ENCODE assay signal across 1 cellular context in the genomic region with DNA sequence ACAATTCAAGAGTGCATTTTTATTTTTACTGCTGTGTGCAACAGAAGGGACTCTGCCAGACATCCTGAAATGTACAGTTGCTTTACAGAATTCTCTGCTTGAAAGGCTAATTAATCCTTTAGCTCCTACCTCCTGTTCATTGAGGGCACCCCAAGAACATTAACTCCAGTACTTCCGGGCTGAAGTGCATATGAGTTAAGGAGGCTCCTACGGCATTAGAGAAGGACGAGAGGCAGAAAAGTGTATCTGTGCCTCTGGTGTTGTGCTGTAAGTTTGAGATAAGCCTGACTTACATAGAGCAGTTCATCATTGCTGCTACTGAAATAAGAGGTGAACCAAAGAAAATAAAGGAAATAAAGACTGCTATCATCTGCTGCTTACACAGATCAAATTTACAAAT.
TF ChIP-seq lines count a peak whose summit lies in the region.

No MANE protein-coding gene starts in this region.

TF ChIP-seq in K562, 482 proteins besides CTCF, POLR2A, EP300 and RAD21 (continued from another document and continues in another):
- no peak for TF ChIP-seq ZNF280A (IDR thresholded peaks at IDR 0.05; ENCODE audit: low read depth, partially characterized antibody)
- TF ChIP-seq ETV6 (IDR thresholded peaks at IDR 0.05; ENCODE audit: borderline replicate concordance in 1 of 2, low read depth in 2 of 2, low read length in 1 of 2), result no peak
- no peak for TF ChIP-seq ETV6 (CRISPR knock-in tag; IDR thresholded peaks at IDR 0.05; ENCODE audit: borderline replicate concordance)
- TF ChIP-seq HNRNPH1 (optimal IDR thresholded peaks at IDR 0.05; ENCODE audit: low read depth, low read length), result no peak
- TF ChIP-seq, protein P1, sequence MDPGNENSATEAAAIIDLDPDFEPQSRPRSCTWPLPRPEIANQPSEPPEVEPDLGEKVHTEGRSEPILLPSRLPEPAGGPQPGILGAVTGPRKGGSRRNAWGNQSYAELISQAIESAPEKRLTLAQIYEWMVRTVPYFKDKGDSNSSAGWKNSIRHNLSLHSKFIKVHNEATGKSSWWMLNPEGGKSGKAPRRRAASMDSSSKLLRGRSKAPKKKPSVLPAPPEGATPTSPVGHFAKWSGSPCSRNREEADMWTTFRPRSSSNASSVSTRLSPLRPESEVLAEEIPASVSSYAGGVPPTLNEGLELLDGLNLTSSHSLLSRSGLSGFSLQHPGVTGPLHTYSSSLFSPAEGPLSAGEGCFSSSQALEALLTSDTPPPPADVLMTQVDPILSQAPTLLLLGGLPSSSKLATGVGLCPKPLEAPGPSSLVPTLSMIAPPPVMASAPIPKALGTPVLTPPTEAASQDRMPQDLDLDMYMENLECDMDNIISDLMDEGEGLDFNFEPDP (CRISPR knock-in tag; IDR thresholded peaks at IDR 0.05), result no peak
- no peak for TF ChIP-seq SNRNP70 (optimal IDR thresholded peaks at IDR 0.05; ENCODE audit: low read depth, low read length)
- no peak for TF ChIP-seq ZBED1 (IDR thresholded peaks at IDR 0.05)
- 0 out of 2 replicates have a peak, but pooled peaks have one; percentile 32 for TF ChIP-seq ZNF766 (CRISPR knock-in tag; conservative IDR thresholded peaks at IDR 0.05)
- TF ChIP-seq ZNF75A (CRISPR knock-in tag; IDR thresholded peaks at IDR 0.05), result no peak
- TF ChIP-seq MTA1 (IDR thresholded peaks at IDR 0.05; ENCODE audit: borderline replicate concordance), result no peak
- no peak for TF ChIP-seq ASH1L (IDR thresholded peaks at IDR 0.05; ENCODE audit: borderline replicate concordance, low read depth, partially characterized antibody)
- no peak for TF ChIP-seq KAT8 (IDR thresholded peaks at IDR 0.05; ENCODE audit: low read depth)
- TF ChIP-seq TEAD4 (IDR thresholded peaks at IDR 0.05; ENCODE audit: low read length), result peak; percentile 78
- TF ChIP-seq TEAD4 (CRISPR knock-in tag; IDR thresholded peaks at IDR 0.05; ENCODE audit: borderline replicate concordance), result no peak
- TF ChIP-seq STAT5B (CRISPR knock-in tag; IDR thresholded peaks at IDR 0.05), result no peak
- TF ChIP-seq, protein P2, sequence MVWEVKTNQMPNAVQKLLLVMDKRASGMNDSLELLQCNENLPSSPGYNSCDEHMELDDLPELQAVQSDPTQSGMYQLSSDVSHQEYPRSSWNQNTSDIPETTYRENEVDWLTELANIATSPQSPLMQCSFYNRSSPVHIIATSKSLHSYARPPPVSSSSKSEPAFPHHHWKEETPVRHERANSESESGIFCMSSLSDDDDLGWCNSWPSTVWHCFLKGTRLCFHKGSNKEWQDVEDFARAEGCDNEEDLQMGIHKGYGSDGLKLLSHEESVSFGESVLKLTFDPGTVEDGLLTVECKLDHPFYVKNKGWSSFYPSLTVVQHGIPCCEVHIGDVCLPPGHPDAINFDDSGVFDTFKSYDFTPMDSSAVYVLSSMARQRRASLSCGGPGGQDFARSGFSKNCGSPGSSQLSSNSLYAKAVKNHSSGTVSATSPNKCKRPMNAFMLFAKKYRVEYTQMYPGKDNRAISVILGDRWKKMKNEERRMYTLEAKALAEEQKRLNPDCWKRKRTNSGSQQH (CRISPR knock-in tag; IDR thresholded peaks at IDR 0.05), result no peak
- TF ChIP-seq SNAPC5 (CRISPR knock-in tag; IDR thresholded peaks at IDR 0.05), result no peak
- TF ChIP-seq ZBTB33 (CRISPR knock-in tag; IDR thresholded peaks at IDR 0.05), result no peak
- no peak for TF ChIP-seq ZBTB8A (IDR thresholded peaks at IDR 0.05; ENCODE audit: partially characterized antibody)
- no peak for TF ChIP-seq ZNF644 (tag; IDR thresholded peaks at IDR 0.05; ENCODE audit: low read depth)
- TF ChIP-seq XRCC5 (IDR thresholded peaks at IDR 0.05; ENCODE audit: low read depth, low read length), result no peak
- TF ChIP-seq CBX5 (IDR thresholded peaks at IDR 0.05; ENCODE audit: borderline replicate concordance, low read depth), result no peak
- TF ChIP-seq, protein P3, sequence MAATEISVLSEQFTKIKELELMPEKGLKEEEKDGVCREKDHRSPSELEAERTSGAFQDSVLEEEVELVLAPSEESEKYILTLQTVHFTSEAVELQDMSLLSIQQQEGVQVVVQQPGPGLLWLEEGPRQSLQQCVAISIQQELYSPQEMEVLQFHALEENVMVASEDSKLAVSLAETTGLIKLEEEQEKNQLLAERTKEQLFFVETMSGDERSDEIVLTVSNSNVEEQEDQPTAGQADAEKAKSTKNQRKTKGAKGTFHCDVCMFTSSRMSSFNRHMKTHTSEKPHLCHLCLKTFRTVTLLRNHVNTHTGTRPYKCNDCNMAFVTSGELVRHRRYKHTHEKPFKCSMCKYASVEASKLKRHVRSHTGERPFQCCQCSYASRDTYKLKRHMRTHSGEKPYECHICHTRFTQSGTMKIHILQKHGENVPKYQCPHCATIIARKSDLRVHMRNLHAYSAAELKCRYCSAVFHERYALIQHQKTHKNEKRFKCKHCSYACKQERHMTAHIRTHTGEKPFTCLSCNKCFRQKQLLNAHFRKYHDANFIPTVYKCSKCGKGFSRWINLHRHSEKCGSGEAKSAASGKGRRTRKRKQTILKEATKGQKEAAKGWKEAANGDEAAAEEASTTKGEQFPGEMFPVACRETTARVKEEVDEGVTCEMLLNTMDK (IDR thresholded peaks at IDR 0.05; ENCODE audit: borderline replicate concordance, insufficient read depth, low read depth, low read length, poor library complexity, severe bottlenecking), result no peak
- TF ChIP-seq PTRF (tag; IDR thresholded peaks at IDR 0.05), result no peak
- TF ChIP-seq, protein P4, sequence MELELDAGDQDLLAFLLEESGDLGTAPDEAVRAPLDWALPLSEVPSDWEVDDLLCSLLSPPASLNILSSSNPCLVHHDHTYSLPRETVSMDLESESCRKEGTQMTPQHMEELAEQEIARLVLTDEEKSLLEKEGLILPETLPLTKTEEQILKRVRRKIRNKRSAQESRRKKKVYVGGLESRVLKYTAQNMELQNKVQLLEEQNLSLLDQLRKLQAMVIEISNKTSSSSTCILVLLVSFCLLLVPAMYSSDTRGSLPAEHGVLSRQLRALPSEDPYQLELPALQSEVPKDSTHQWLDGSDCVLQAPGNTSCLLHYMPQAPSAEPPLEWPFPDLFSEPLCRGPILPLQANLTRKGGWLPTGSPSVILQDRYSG (tag; conservative IDR thresholded peaks at IDR 0.05; ENCODE audit: low read depth), result no peak
- TF ChIP-seq MBD1 (CRISPR knock-in tag; IDR thresholded peaks at IDR 0.05), result no peak
- 0 out of 2 replicates have a peak, but pooled peaks have one; percentile 35 for TF ChIP-seq RNF2 (IDR thresholded peaks at IDR 0.05)
- peak; percentile 73 for TF ChIP-seq CBFA2T2 (conservative IDR thresholded peaks at IDR 0.05)
- no peak for TF ChIP-seq EWSR1 (IDR thresholded peaks at IDR 0.05; ENCODE audit: borderline replicate concordance, low read depth, partially characterized antibody)
- no peak for TF ChIP-seq NR2C2 (CRISPR knock-in tag; IDR thresholded peaks at IDR 0.05)
- peak; percentile 78 for TF ChIP-seq NR2C2 (tag; IDR thresholded peaks at IDR 0.05)
- TF ChIP-seq MTF1 (CRISPR knock-in tag; IDR thresholded peaks at IDR 0.05; ENCODE audit: borderline replicate concordance), result no peak
- TF ChIP-seq BRD9 (IDR thresholded peaks at IDR 0.05; ENCODE audit: low read depth, partially characterized antibody), result no peak
- TF ChIP-seq TCF7 (IDR thresholded peaks at IDR 0.05; ENCODE audit: borderline replicate concordance), result no peak
- peak; percentile 86 for TF ChIP-seq TCF3 (CRISPR knock-in tag; IDR thresholded peaks at IDR 0.05)
- no peak for TF ChIP-seq ADNP (tag; IDR thresholded peaks at IDR 0.05)
- no peak for TF ChIP-seq FUS (optimal IDR thresholded peaks at IDR 0.05; ENCODE audit: low read depth, low read length)
- no peak for TF ChIP-seq ZNF197 (CRISPR knock-in tag; IDR thresholded peaks at IDR 0.05; ENCODE audit: low read depth)
- no peak for TF ChIP-seq CAMTA2 (CRISPR knock-in tag; conservative IDR thresholded peaks at IDR 0.05)
